In the genomic region with DNA sequence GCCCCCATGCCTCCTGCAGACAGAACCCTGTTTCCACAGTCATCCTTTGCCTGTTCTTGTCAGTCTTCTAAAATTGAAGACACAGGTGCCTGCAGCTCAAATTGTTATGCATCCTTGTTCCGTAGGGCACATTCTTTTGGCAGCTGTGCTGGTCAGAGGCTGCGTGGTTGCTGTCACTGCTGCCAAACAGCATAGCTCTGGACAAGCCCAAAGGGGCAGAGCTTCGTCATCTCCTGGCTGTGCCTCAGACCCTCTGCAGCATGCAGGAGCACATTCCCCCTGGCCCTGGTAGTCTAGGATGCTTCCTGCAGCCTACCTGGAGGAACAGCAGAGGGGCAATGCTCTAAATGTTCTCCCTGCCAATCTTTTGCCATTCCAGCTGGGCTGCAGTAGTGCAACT, we compare ENCODE assay signal across 1 cellular context.
TF ChIP-seq lines count a peak whose summit lies in the region.

No MANE protein-coding gene starts in this region.

TF ChIP-seq in WTC11, 78 proteins besides CTCF, POLR2A, EP300 and RAD21 (continued from another document):
- TF ChIP-seq, protein P1, sequence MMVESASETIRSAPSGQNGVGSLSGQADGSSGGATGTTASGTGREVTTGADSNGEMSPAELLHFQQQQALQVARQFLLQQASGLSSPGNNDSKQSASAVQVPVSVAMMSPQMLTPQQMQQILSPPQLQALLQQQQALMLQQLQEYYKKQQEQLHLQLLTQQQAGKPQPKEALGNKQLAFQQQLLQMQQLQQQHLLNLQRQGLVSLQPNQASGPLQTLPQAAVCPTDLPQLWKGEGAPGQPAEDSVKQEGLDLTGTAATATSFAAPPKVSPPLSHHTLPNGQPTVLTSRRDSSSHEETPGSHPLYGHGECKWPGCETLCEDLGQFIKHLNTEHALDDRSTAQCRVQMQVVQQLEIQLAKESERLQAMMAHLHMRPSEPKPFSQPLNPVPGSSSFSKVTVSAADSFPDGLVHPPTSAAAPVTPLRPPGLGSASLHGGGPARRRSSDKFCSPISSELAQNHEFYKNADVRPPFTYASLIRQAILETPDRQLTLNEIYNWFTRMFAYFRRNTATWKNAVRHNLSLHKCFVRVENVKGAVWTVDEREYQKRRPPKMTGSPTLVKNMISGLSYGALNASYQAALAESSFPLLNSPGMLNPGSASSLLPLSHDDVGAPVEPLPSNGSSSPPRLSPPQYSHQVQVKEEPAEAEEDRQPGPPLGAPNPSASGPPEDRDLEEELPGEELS (CRISPR knock-in tag; IDR thresholded peaks at IDR 0.05): peak; percentile 64; the same call in 1 of the 2 replicates
- TF ChIP-seq GABPB1 (CRISPR knock-in tag; IDR thresholded peaks at IDR 0.05): no peak
- 0 out of 2 replicates have a peak, but pooled peaks have one; percentile 24 for TF ChIP-seq SMAD4 (CRISPR knock-in tag; IDR thresholded peaks at IDR 0.05)
- TF ChIP-seq, protein P2, sequence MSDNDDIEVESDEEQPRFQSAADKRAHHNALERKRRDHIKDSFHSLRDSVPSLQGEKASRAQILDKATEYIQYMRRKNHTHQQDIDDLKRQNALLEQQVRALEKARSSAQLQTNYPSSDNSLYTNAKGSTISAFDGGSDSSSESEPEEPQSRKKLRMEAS (CRISPR knock-in tag; IDR thresholded peaks at IDR 0.05): peak; percentile 28; the same call in 1 of the 2 replicates
